8 cellular contexts compared by ENCODE assay signal in the genomic region with DNA sequence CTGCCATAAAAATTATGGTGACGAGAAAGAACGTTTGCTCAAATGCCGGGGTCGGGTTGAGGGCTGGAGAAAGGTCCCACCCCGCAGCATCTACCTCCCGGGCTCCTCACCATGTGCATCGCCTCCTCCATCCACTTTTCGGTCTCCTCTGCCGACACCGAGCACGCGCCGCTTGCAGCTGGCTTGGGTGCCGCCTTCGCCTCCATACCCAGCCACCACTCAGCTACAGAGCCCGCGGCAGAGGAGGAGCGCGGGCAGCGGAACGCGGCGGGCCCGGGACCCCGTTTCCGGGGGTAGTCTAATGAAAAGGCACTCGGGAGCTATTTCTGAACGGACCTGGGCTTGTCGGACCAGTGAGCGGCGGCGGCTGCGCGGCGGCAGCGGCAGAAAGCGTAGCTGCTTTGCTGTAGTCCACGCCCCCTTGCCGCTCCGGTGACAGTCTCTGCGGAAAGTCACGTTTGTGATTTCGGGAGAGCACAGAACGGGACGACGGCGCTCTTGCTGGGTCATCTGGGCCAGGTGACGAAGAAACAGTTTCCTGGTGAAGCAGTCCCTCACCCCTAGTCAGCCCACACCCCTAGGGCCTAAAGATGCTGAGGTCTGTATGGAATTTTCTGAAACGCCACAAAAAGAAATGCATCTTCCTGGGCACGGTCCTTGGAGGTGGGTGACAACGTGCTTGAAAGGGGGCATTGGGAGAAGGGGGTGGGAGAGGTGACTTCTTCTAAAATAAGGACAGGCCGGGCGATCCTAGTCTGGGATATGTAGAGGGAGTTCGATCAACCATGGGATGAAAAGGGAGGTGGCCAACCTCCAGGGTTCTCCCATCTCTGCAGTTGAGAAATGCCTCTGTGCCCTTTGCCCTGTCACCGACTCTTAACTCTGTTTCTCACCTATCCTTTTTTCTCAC. TPM values are rescaled to one million over a fixed set of nuclear protein-coding genes. Genes with fewer than 3 reads are reported as not detected.
A peak's percentile ranks its signal among the peaks of the same experiment; 100 is the strongest.
DNase-seq lines count a peak whose midpoint lies in the region; ATAC-seq and TF ChIP-seq lines count a peak whose summit lies in the region.

A gene (minus strand): TSS at position 243 of the 910 bp plus-strand sequence. CDS start 37 bp downstream, at position 206.
A gene with protein sequence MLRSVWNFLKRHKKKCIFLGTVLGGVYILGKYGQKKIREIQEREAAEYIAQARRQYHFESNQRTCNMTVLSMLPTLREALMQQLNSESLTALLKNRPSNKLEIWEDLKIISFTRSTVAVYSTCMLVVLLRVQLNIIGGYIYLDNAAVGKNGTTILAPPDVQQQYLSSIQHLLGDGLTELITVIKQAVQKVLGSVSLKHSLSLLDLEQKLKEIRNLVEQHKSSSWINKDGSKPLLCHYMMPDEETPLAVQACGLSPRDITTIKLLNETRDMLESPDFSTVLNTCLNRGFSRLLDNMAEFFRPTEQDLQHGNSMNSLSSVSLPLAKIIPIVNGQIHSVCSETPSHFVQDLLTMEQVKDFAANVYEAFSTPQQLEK (plus strand): TSS at position 353 of the 910 bp plus-strand sequence. CDS start 238 bp downstream, at position 591.

- peak within 1 kb of the TSS; percentile 96 for H3K9ac ChIP-seq in OCI-LY1 (ENCODE audit: low read length)

- no peaks in the 10 kb centered on the region for H3K36me3 Mint-ChIP-seq in endothelial cell (ENCODE audit: low read depth, unreplicated experiment)
- H3K36me3 Mint-ChIP-seq in mesothelial cell of epicardium: peaks cover 7% of the 10 kb centered on the region

- H3K4me3 Mint-ChIP-seq in endothelial cell (ENCODE audit: unreplicated experiment): peak within 1 kb of the TSS; percentile 97
- H3K4me3 Mint-ChIP-seq in mesothelial cell of epicardium: peak within 1 kb of the TSS; percentile 98

- no peaks in the 10 kb centered on the region for H3F3A ChIP-seq in OCI-LY1 (ENCODE audit: insufficient read depth, low read length)

- H3K36me3 ChIP-seq in OCI-LY1 (ENCODE audit: insufficient read depth, low read length): peaks cover under 1% of the 10 kb centered on the region; the same call in 1 of the 2 replicates

- H3K9me2 ChIP-seq in OCI-LY1 (ENCODE audit: low read depth, low read length): no peaks in the 10 kb centered on the region

- H3K27me3 ChIP-seq in OCI-LY1 (ENCODE audit: insufficient read depth, low read length): no peaks in the 10 kb centered on the region

- H3K27ac Mint-ChIP-seq in endothelial cell (ENCODE audit: unreplicated experiment) (peak within 1 kb of the TSS; percentile 81), mesothelial cell of epicardium (peak within 1 kb of the TSS; percentile 98)

- H3K4me1 ChIP-seq in OCI-LY1 (ENCODE audit: insufficient read depth, low read length, severe bottlenecking): peaks cover 31% of the 10 kb centered on the region

- H3K9me3 Mint-ChIP-seq in endothelial cell (ENCODE audit: unreplicated experiment): no peaks in the 10 kb centered on the region
- H3K9me3 Mint-ChIP-seq in mesothelial cell of epicardium: no peaks in the 10 kb centered on the region

- H4K20me1 ChIP-seq in OCI-LY1 (ENCODE audit: insufficient read depth, low read length): no peaks in the 10 kb centered on the region

- H3K9me3 ChIP-seq in OCI-LY1 (ENCODE audit: low read length): no peaks in the 10 kb centered on the region

- H3K4me2 ChIP-seq in OCI-LY1 (ENCODE audit: low read length): peak within 1 kb of the TSS; percentile 94

- no peak for TF ChIP-seq CTCF in OCI-LY1 (IDR thresholded peaks at IDR 0.05; ENCODE audit: low read length)
- TF ChIP-seq CTCF in endothelial cell (IDR thresholded peaks at IDR 0.05; ENCODE audit: unreplicated experiment): no peak
- TF ChIP-seq CTCF in mesothelial cell of epicardium (IDR thresholded peaks at IDR 0.05; ENCODE audit: unreplicated experiment): no peak

- ATAC-seq in GM21526 (IDR thresholded peaks at IDR 0.05; ENCODE audit: low FRiP score, unreplicated experiment): peak; percentile 98

- DNase-seq in DMS 273 (lab: John Stamatoyannopoulos, UW; ENCODE audit: unreplicated experiment) (peak; percentile 97), HuH-7 (ENCODE audit: low spot score) (peak; percentile 88), endothelial cell (ENCODE audit: low spot score) (peak; percentile 93), mesothelial cell of epicardium (ENCODE audit: low spot score in 2 of 2, unreplicated experiment in 2 of 2) (peak; percentile 81 to 93)
- DNase-seq in activated CD8-positive, alpha-beta memory T cell treated with anti-CD3 and anti-CD28 coated beads, Interleukin-2, amount 50 U/mL, for 4 hours: peak; percentile 92
- peak; percentile 83 to 84 for DNase-seq in stimulated activated CD8-positive, alpha-beta memory T cell treated with anti-CD3 and anti-CD28 coated beads, Interleukin-15, amount 100 ng/mL, for 4 hours (ENCODE audit: low read depth in 2 of 2)

- peaks cover 42% of the 10 kb centered on the region for H3K79me2 ChIP-seq in OCI-LY1 (ENCODE audit: insufficient read depth, low read length)

- H3K4me1 Mint-ChIP-seq in endothelial cell (ENCODE audit: unreplicated experiment) (peaks cover 8% of the 10 kb centered on the region), mesothelial cell of epicardium (peaks cover 14% of the 10 kb centered on the region)

- H3K27ac ChIP-seq in OCI-LY1 (ENCODE audit: low read depth, low read length, poor library complexity, severe bottlenecking): peak within 1 kb of the TSS; percentile 83

- H3K27me3 Mint-ChIP-seq in endothelial cell (ENCODE audit: unreplicated experiment) (no peaks in the 10 kb centered on the region), mesothelial cell of epicardium (ENCODE audit: low read depth) (no peaks in the 10 kb centered on the region)

- H2AFZ ChIP-seq in OCI-LY1 (ENCODE audit: low read length): peak within 1 kb of the TSS; percentile 68

- H3K4me3 ChIP-seq in OCI-LY1 (ENCODE audit: low read depth, low read length, poor library complexity, severe bottlenecking): peak within 1 kb of the TSS; percentile 80

RNA-seq across cellular contexts. Expression of the first gene that starts in this region (rescaled TPM):
- total RNA-seq in endothelial cell (ENCODE audit: unreplicated experiment): 10.0 TPM
- total RNA-seq in mesothelial cell of epicardium: 14.2 to 16.5 TPM (median 15.2 TPM) in 3 replicates

RNA-seq across cellular contexts. Expression of the second gene that starts in this region (rescaled TPM):
- 16.3 TPM for total RNA-seq in endothelial cell (ENCODE audit: unreplicated experiment)
- total RNA-seq in mesothelial cell of epicardium: 20.8 to 25.2 TPM (median 21.3 TPM) in 3 replicates

Comparison
In these comparisons a context has a peak if more than half of its experiments do, and no peak if none do; other contexts are left out.
1. Peak in every context shown above with its lines: DNase-seq, ATAC-seq, H3K4me3 ChIP-seq and H3K27ac ChIP-seq.